ENCODE assay signal across 30 cellular contexts in genomic region chr13:45373116-45373606, GRCh38. TPM values are rescaled to one million over a fixed set of nuclear protein-coding genes. Genes with fewer than 3 reads are reported as not detected.
A peak's percentile ranks its signal among the peaks of the same experiment; 100 is the strongest.
DNase-seq lines count a peak whose midpoint lies in the region; ATAC-seq, FAIRE-seq and TF ChIP-seq lines count a peak whose summit lies in the region.
"Had no signal": no experiment of that assay in that cellular context is flagged by ENCODE, and none has a peak within 500 bp of the region (broad histone marks: within the 10 kb centered on the region; RNA-seq: fewer than 3 reads in every experiment).

No MANE protein-coding gene starts in this region.

- H3K4me2 ChIP-seq in BLaER1 treated with 17β-estradiol and CSF1 and Interleukin-3, amounts not matched to agents 10 nM and 100 nM = peak overlapping the region in 6 of 11 experiments; percentile 6 to 41 (median 11); a peak in 6 of 22 replicates
- no peak overlapping the region for H3K4me2 ChIP-seq in IMR-90 (ENCODE audit: low read depth, low read length)
- H3K4me2 ChIP-seq in endothelial cell of umbilical vein (ENCODE audit: insufficient read depth, low read length) = no peak overlapping the region
- H3K4me2 ChIP-seq: smooth muscle cell had no signal

- H2AFZ ChIP-seq in IMR-90 (replicated peaks; ENCODE audit: low read length, poor library complexity) = no peak overlapping the region
- no peak overlapping the region for H2AFZ ChIP-seq in endothelial cell of umbilical vein (ENCODE audit: low read depth, low read length)

- BruUV-seq in IMR-90 (replicated peaks; lab: Mats Ljungman, UMichigan) (no TSS peak), endothelial cell of umbilical vein (replicated peaks; lab: Mats Ljungman, UMichigan) (no TSS peak)

- no peak overlapping the region for H3K23ac ChIP-seq in IMR-90 (ENCODE audit: low read depth, low read length)

- CTCF ChIA-PET in IMR-90 (lab: Yijun Ruan, JAX) = no interaction called here
- CTCF ChIA-PET in endothelial cell of umbilical vein (lab: Charles Lee) = interaction anchor here (5.7 kb wide), 1 partner anchor 21 kb away, joined by 98 read pairs; no protein-coding TSS in a partner anchor

- H2AK9ac ChIP-seq in IMR-90 (replicated peaks; ENCODE audit: low read depth, low read length, poor library complexity) = no peak overlapping the region

- H3K27ac ChIP-seq in BLaER1 treated with 17β-estradiol and CSF1 and Interleukin-3, amounts not matched to agents 10 nM and 100 nM = no peak overlapping the region
- H3K27ac ChIP-seq in IMR-90 (ENCODE audit: insufficient read depth, low read length) = no peak overlapping the region
- H3K27ac ChIP-seq in endothelial cell of umbilical vein (ENCODE audit: insufficient read depth, low read depth, low read length) = no peak overlapping the region
- no peak overlapping the region for H3K27ac ChIP-seq in uterus
- H3K27ac ChIP-seq: coronary artery, esophagus muscularis mucosa, WERI-Rb-1 had no signal

- peak; percentile 9; the same call in 1 of the 2 replicates for ATAC-seq in IMR-90 (ENCODE audit: low read depth)

- H3K4me3 Mint-ChIP-seq in osteocyte (ENCODE audit: unreplicated experiment) = no peak overlapping the region
- H3K4me3 Mint-ChIP-seq: activated CD4-positive, alpha-beta T cell treated with anti-CD3 and anti-CD28 coated beads, Interleukin-2, amount 10 ng/mL, durations not matched to agents 24 days and 14 days; activated naive CD4-positive, alpha-beta T cell treated with anti-CD3 and anti-CD28 coated beads for 36 hours had no signal

- TF ChIP-seq CTCF in IMR-90 (conservative IDR thresholded peaks at IDR 0.05; ENCODE audit: low read depth, low read length) (no peak), endothelial cell of umbilical vein (IDR thresholded peaks at IDR 0.05; ENCODE audit: extremely low read depth in 1 of 2, insufficient read depth in 1 of 2, low read depth in 1 of 2, low read length in 2 of 2) (no peak), osteocyte (IDR thresholded peaks at IDR 0.05) (no peak), uterus (IDR thresholded peaks at IDR 0.05) (no peak), GM13977 (IDR thresholded peaks at IDR 0.05; ENCODE audit: extremely low read depth, insufficient read depth, missing control alignments) (no peak)

- H3K36me3 ChIP-seq in BLaER1 treated with 17β-estradiol and CSF1 and Interleukin-3, amounts not matched to agents 10 nM and 100 nM = peaks cover 20 to 39% (median 28%) of the 10 kb centered on the region in 11 experiments; a peak in 21 of 22 replicates
- H3K36me3 ChIP-seq in IMR-90 (ENCODE audit: control insufficient read depth, insufficient read depth, low read length) = peaks cover 6% of the 10 kb centered on the region; the same call in 1 of the 2 replicates
- H3K36me3 ChIP-seq in endothelial cell of umbilical vein (ENCODE audit: control insufficient read depth in 2 of 2, extremely low read depth in 1 of 2, insufficient read depth in 2 of 2, low read length in 2 of 2) = no peaks in the 10 kb centered on the region
- H3K36me3 ChIP-seq in uterus = no peaks in the 10 kb centered on the region
- H3K36me3 ChIP-seq: MG63, WERI-Rb-1 had no signal

- H2BK5ac ChIP-seq in IMR-90 (ENCODE audit: low read depth, low read length, poor library complexity, severe bottlenecking) = no peak overlapping the region

- peaks cover 6% of the 10 kb centered on the region; the same call in 1 of the 2 replicates for H3K9me1 ChIP-seq in IMR-90 (ENCODE audit: insufficient read depth, low read length)
- no peaks in the 10 kb centered on the region for H3K9me1 ChIP-seq in endothelial cell of umbilical vein (replicated peaks; ENCODE audit: control insufficient read depth, extremely low read depth, insufficient read depth, low read length)

- no peak for TF ChIP-seq POLR2A in IMR-90 (IDR thresholded peaks at IDR 0.05; ENCODE audit: low read depth, low read length)
- no peak for TF ChIP-seq POLR2A in endothelial cell of umbilical vein (IDR thresholded peaks at IDR 0.05; ENCODE audit: low read depth, low read length)
- no peak for TF ChIP-seq POLR2A in uterus (IDR thresholded peaks at IDR 0.05)

- H3K79me1 ChIP-seq in IMR-90 (ENCODE audit: low read depth in 1 of 2, low read length in 2 of 2) = peaks cover 2 to 16% of the 10 kb centered on the region in 2 experiments; a peak in 1 of 4 replicates

- no peaks in the 10 kb centered on the region for H3K27me3 ChIP-seq in BLaER1 treated with 17β-estradiol and CSF1 and Interleukin-3, amounts not matched to agents 10 nM and 100 nM
- H3K27me3 ChIP-seq in IMR-90 (ENCODE audit: control insufficient read depth, insufficient read depth, low read length) (no peaks in the 10 kb centered on the region), endothelial cell of umbilical vein (ENCODE audit: control insufficient read depth in 2 of 2, insufficient read depth in 2 of 2, low read length in 2 of 2) (no peaks in the 10 kb centered on the region), uterus (no peaks in the 10 kb centered on the region)
- H3K27me3 ChIP-seq: esophagus muscularis mucosa, MG63 had no signal

- no peaks in the 10 kb centered on the region for H3K27me3 Mint-ChIP-seq in osteocyte (ENCODE audit: unreplicated experiment)
- H3K27me3 Mint-ChIP-seq: activated CD4-positive, alpha-beta T cell treated with anti-CD3 and anti-CD28 coated beads, Interleukin-2, amount 10 ng/mL, durations not matched to agents 24 days and 14 days had no signal

- H3K9me3 ChIP-seq in BLaER1 treated with 17β-estradiol and CSF1 and Interleukin-3, amounts not matched to agents 10 nM and 100 nM (replicated peaks in 1 of 11) = peaks cover 0 to 16% (median 8%) of the 10 kb centered on the region in 11 experiments; a peak in 14 of 22 replicates
- H3K9me3 ChIP-seq in IMR-90 (ENCODE audit: control insufficient read depth, insufficient read depth, low read length) = no peaks in the 10 kb centered on the region
- H3K9me3 ChIP-seq in endothelial cell of umbilical vein (replicated peaks; ENCODE audit: control insufficient read depth, insufficient read depth, low read length) = no peaks in the 10 kb centered on the region
- H3K9me3 ChIP-seq in uterus = no peaks in the 10 kb centered on the region
- H3K9me3 ChIP-seq: esophagus muscularis mucosa, MG63 had no signal

- H4K5ac ChIP-seq in IMR-90 (ENCODE audit: low read depth, low read length) = no peak overlapping the region

- no peak overlapping the region for H3K9ac ChIP-seq in BLaER1 treated with 17β-estradiol and CSF1 and Interleukin-3, amounts not matched to agents 10 nM and 100 nM
- H3K9ac ChIP-seq in IMR-90 (ENCODE audit: low read depth, low read length) (no peak overlapping the region), endothelial cell of umbilical vein (replicated peaks; ENCODE audit: extremely low read depth, insufficient read depth, low read length) (no peak overlapping the region)

- POLR2A ChIA-PET in IMR-90 (lab: Charles Lee; ENCODE audit: unreplicated experiment) (no interaction called here), endothelial cell of umbilical vein (lab: Charles Lee) (no interaction called here)

- H3K9me3 Mint-ChIP-seq in osteocyte (ENCODE audit: unreplicated experiment) = no peaks in the 10 kb centered on the region
- H3K9me3 Mint-ChIP-seq: activated CD4-positive, alpha-beta T cell treated with anti-CD3 and anti-CD28 coated beads, Interleukin-2, amount 10 ng/mL, durations not matched to agents 24 days and 14 days; activated naive CD4-positive, alpha-beta T cell treated with anti-CD3 and anti-CD28 coated beads for 36 hours had no signal

- no peak for DNase-seq in IMR-90
- no peak for DNase-seq in endothelial cell of umbilical vein (ENCODE audit: low read depth, low spot score)
- no peak for DNase-seq in osteocyte (ENCODE audit: extremely low spot score, unreplicated experiment)
- no peak for DNase-seq in DMS114 treated with DMSO at 0.1 percent for 48 hours (lab: John Stamatoyannopoulos, UW; ENCODE audit: unreplicated experiment)
- no peak for DNase-seq in uterus
- DNase-seq in GM13977 (ENCODE audit: low spot score) = no peak
- no peak for DNase-seq in pons (ENCODE audit: low spot score)
- DNase-seq: activated CD4-positive, alpha-beta T cell treated with anti-CD3 and anti-CD28 coated beads, Interleukin-2, amount 10 ng/mL, durations not matched to agents 24 days and 14 days; activated naive CD4-positive, alpha-beta T cell treated with anti-CD3 and anti-CD28 coated beads for 36 hours; activated T-cell treated with anti-CD3 and anti-CD28 coated beads, Interleukin-2, amount 50 U/mL, for 48 hours; amniotic stem cell; C1 segment of cervical spinal cord; Calu3; effector memory CD4-positive, alpha-beta T cell; foreskin melanocyte; HCEC 1CT; mesendoderm; MG63; NCI-H1417; NCI-H2029 treated with DMSO at 0.1 percent for 48 hours; NCI-H226; NCI-H748 treated with DMSO at 0.1 percent for 48 hours; stimulated activated CD4-positive, alpha-beta T cell treated with anti-CD3 and anti-CD28 coated beads, Interleukin-2, amount 100 ng/mL, for 24 hours; substantia nigra; T1000; WERI-Rb-1 had no signal

- H3K18ac ChIP-seq in IMR-90 (ENCODE audit: low read depth, low read length) = no peak overlapping the region

- H2BK120ac ChIP-seq in IMR-90 (ENCODE audit: low read depth, low read length) = no peak overlapping the region

- peaks cover 43% of the 10 kb centered on the region for H3K4me1 Mint-ChIP-seq in osteocyte (ENCODE audit: unreplicated experiment)

- no peak overlapping the region for H4K91ac ChIP-seq in IMR-90 (ENCODE audit: insufficient read depth, low read depth, low read length)

- dilution Hi-C loops in IMR-90 (cut with HindIII; ENCODE audit: low sequenced_read_pairs, unreplicated experiment) (no loop called here), endothelial cell of umbilical vein (cut with MboI; ENCODE audit: extremely low pct_ligation_motif_present, low sequenced_read_pairs) (no loop called here)

- no peak overlapping the region for H2AK5ac ChIP-seq in IMR-90 (ENCODE audit: low read depth, low read length)

- intact Hi-C loops in IMR-90 (cut with micrococcal nuclease) = loop anchor here (5.0 kb wide), 3 partner anchors 39 to 249 kb away; no protein-coding TSS in a partner anchor
- intact Hi-C loops in endothelial cell of umbilical vein (cut with micrococcal nuclease) = loop anchor here (5.0 kb wide), 2 partner anchors 354 to 754 kb away; no protein-coding TSS in a partner anchor
- intact Hi-C loops in uterus (cut with DNase I; ENCODE audit: low total_unique reads) = no loop called here

- peak; percentile 12 for FAIRE-seq in endothelial cell of umbilical vein (lab: Jason Lieb, UNC)

- H3K36me3 Mint-ChIP-seq in osteocyte (ENCODE audit: unreplicated experiment) = peaks cover 12% of the 10 kb centered on the region

- WGBS in IMR-90 (ENCODE audit: extremely low coverage in 2 of 2, insufficient read length in 1 of 2), 2 experiments = 100% methylated on average over 3 of the region's 5 CpGs; no CpG with 5 or more reads in 1 of the 2 experiments

- no peaks in the 10 kb centered on the region for H4K20me1 ChIP-seq in BLaER1 treated with 17β-estradiol and CSF1 and Interleukin-3, amounts not matched to agents 10 nM and 100 nM
- H4K20me1 ChIP-seq in IMR-90 (ENCODE audit: insufficient read depth, low read length) = no peaks in the 10 kb centered on the region
- no peaks in the 10 kb centered on the region for H4K20me1 ChIP-seq in endothelial cell of umbilical vein (replicated peaks; ENCODE audit: control insufficient read depth, extremely low read depth, insufficient read depth, low read length)

- H3K4me3 ChIP-seq in BLaER1 treated with 17β-estradiol and CSF1 and Interleukin-3, amounts not matched to agents 10 nM and 100 nM = no peak overlapping the region
- H3K4me3 ChIP-seq in IMR-90 (ENCODE audit: insufficient read depth, low read depth, low read length) = no peak overlapping the region
- no peak overlapping the region for H3K4me3 ChIP-seq in endothelial cell of umbilical vein (replicated peaks in 1 of 3; ENCODE audit: insufficient read depth in 1 of 3, low read depth in 1 of 3, low read length in 3 of 3)
- H3K4me3 ChIP-seq in uterus = no peak overlapping the region
- H3K4me3 ChIP-seq: coronary artery, esophagus muscularis mucosa, MG63, smooth muscle cell had no signal

- H3K56ac ChIP-seq in IMR-90 (ENCODE audit: extremely low read depth, insufficient read depth, low read length) = no peak overlapping the region

- H3K27ac Mint-ChIP-seq in osteocyte (ENCODE audit: unreplicated experiment) = peak overlapping the region; percentile 53
- H3K27ac Mint-ChIP-seq: activated naive CD4-positive, alpha-beta T cell treated with anti-CD3 and anti-CD28 coated beads for 36 hours had no signal

- no peaks in the 10 kb centered on the region for H3K79me2 ChIP-seq in endothelial cell of umbilical vein (ENCODE audit: control insufficient read depth, insufficient read depth, low read length)

- no peak overlapping the region for H3K14ac ChIP-seq in IMR-90 (replicated peaks; ENCODE audit: low read depth, low read length)

- H2BK15ac ChIP-seq in IMR-90 (ENCODE audit: low read depth, low read length) = no peak overlapping the region

- peaks cover 6 to 19% (median 12%) of the 10 kb centered on the region in 10 experiments for H3K4me1 ChIP-seq in BLaER1 treated with 17β-estradiol and CSF1 and Interleukin-3, amounts not matched to agents 10 nM and 100 nM
- H3K4me1 ChIP-seq in IMR-90 (ENCODE audit: control insufficient read depth, insufficient read depth, low read length) (peaks cover 12% of the 10 kb centered on the region), endothelial cell of umbilical vein (ENCODE audit: control insufficient read depth, extremely low read depth, insufficient read depth, low read length) (peaks cover 10% of the 10 kb centered on the region), uterus (no peaks in the 10 kb centered on the region)

- TF ChIP-seq RAD21 in IMR-90 (IDR thresholded peaks at IDR 0.05; ENCODE audit: low read length) = no peak

- H2BK20ac ChIP-seq in IMR-90 (ENCODE audit: low read depth, low read length) = no peak overlapping the region

- in situ Hi-C loops in IMR-90 (cut with MboI; ENCODE audit: low sequenced_read_pairs) = loop anchor here (25.0 kb wide), 1 partner anchor 614 kb away; no protein-coding TSS in a partner anchor
- in situ Hi-C loops in GM13977 (cut with MboI; ENCODE audit: low pct_unique_long_range_greater_than_20kb, low sequenced_read_pairs, unreplicated experiment) = no loop called here

- H3K4ac ChIP-seq in IMR-90 (ENCODE audit: low read depth, low read length) = no peak overlapping the region

- H4K8ac ChIP-seq in IMR-90 (ENCODE audit: low read depth in 2 of 2, low read length in 2 of 2) = no peak overlapping the region

RNA-seq across cellular contexts. Expression of gene TPT1, which starts 32.2 kb away (rescaled TPM):
- total RNA-seq in IMR-90 (2012; rRNA removed) = 1,663 and 1,699 TPM in 2 replicates
- polyA plus RNA-seq in IMR-90 (2012; rRNA removed) = 2,407 and 2,665 TPM in 2 replicates
- 1,735 and 3,996 TPM in 2 replicates for polyA plus RNA-seq in IMR-90 (2012; cell fraction: cytosol; rRNA removed)
- polyA plus RNA-seq in IMR-90 (2012; cell fraction: nucleus; rRNA removed; ENCODE audit: low replicate concordance) = 731 and 1,213 TPM in 2 replicates
- total RNA-seq in endothelial cell of umbilical vein = 2,923 and 2,993 TPM in 2 replicates
- 2,609 and 4,330 TPM in 2 replicates for polyA plus RNA-seq in endothelial cell of umbilical vein
- 5,317 and 5,445 TPM in 2 replicates for polyA plus RNA-seq in endothelial cell of umbilical vein (2011; cell fraction: cytosol; rRNA removed)
- polyA plus RNA-seq in endothelial cell of umbilical vein (2011; cell fraction: nucleus; rRNA removed) = 1,147 and 1,337 TPM in 2 replicates
- polyA plus RNA-seq in endothelial cell of umbilical vein (2012) = 3,997 and 5,832 TPM in 2 replicates
- 1,207 and 1,277 TPM in 2 replicates for polyA minus RNA-seq in endothelial cell of umbilical vein
- 730 TPM for polyA minus RNA-seq in endothelial cell of umbilical vein (2011; cell fraction: cytosol; rRNA and poly(A)+ RNA removed)
- 313 and 319 TPM in 2 replicates for polyA minus RNA-seq in endothelial cell of umbilical vein (2011; cell fraction: nucleus; rRNA and poly(A)+ RNA removed)
- total RNA-seq in osteocyte = 3,315 and 3,393 TPM in 2 replicates
- total RNA-seq in uterus = 1,000 to 10,000 TPM; 4,739 to 6,904 (median 5,667) TPM

RNA-seq across cellular contexts. Expression of gene SLC25A30, which starts 45.0 kb away (rescaled TPM):
- total RNA-seq in IMR-90 (2012; rRNA removed) = 15.3 and 19.4 TPM in 2 replicates
- polyA plus RNA-seq in IMR-90 (2012; rRNA removed) = 8.9 and 9.9 TPM in 2 replicates
- polyA plus RNA-seq in IMR-90 (2012; cell fraction: cytosol; rRNA removed) = 2.1 and 4.5 TPM in 2 replicates
- polyA plus RNA-seq in IMR-90 (2012; cell fraction: nucleus; rRNA removed; ENCODE audit: low replicate concordance) = 1.4 and 9.6 TPM in 2 replicates
- total RNA-seq in endothelial cell of umbilical vein = 27.0 and 28.9 TPM in 2 replicates
- 12.2 and 13.3 TPM in 2 replicates for polyA plus RNA-seq in endothelial cell of umbilical vein
- 17.4 and 20.2 TPM in 2 replicates for polyA plus RNA-seq in endothelial cell of umbilical vein (2011; cell fraction: cytosol; rRNA removed)
- polyA plus RNA-seq in endothelial cell of umbilical vein (2011; cell fraction: nucleus; rRNA removed) = 16.2 and 17.8 TPM in 2 replicates
- polyA plus RNA-seq in endothelial cell of umbilical vein (2012) = 20.2 and 20.7 TPM in 2 replicates
- 42.0 and 79.3 TPM in 2 replicates for polyA minus RNA-seq in endothelial cell of umbilical vein
- polyA minus RNA-seq in endothelial cell of umbilical vein (2011; cell fraction: cytosol; rRNA and poly(A)+ RNA removed) = 1.2 TPM
- polyA minus RNA-seq in endothelial cell of umbilical vein (2011; cell fraction: nucleus; rRNA and poly(A)+ RNA removed) = 12.0 and 12.2 TPM in 2 replicates
- 8.9 and 12.0 TPM in 2 replicates for total RNA-seq in osteocyte
- total RNA-seq in uterus = 10 to 100 TPM in 3 of 4 donors, 1 to 10 TPM in 1; 8.2 to 30.5 (median 22.2) TPM

Comparison
In these comparisons a context has a peak if more than half of its experiments do, and no peak if none do; other contexts are left out.
1. H3K4me2 ChIP-seq: peak in BLaER1 treated with 17β-estradiol and CSF1 and Interleukin-3, amounts not matched to agents 10 nM and 100 nM (6 of 11); none in IMR-90 (single experiment) and endothelial cell of umbilical vein (single experiment).